ENCODE assay signal across 9 cellular contexts in genomic region chr4:128573781-128574508, GRCh38.
A peak's percentile ranks its signal among the peaks of the same experiment; 100 is the strongest.
DNase-seq lines count a peak whose midpoint lies in the region; ATAC-seq, FAIRE-seq and TF ChIP-seq lines count a peak whose summit lies in the region.
"Had no signal": no experiment of that assay in that cellular context is flagged by ENCODE, and none has a peak within 500 bp of the region (broad histone marks: within the 10 kb centered on the region; RNA-seq: fewer than 3 reads in every experiment).

No MANE protein-coding gene starts in this region.

- H3K4me1 ChIP-seq in HUES64 (ENCODE audit: insufficient read depth, low read length) (peaks cover 41% of the 10 kb centered on the region), endothelial cell of umbilical vein (ENCODE audit: control insufficient read depth, extremely low read depth, insufficient read depth, low read length) (peaks cover 38% of the 10 kb centered on the region), lung (ENCODE audit: control insufficient read depth in 2 of 2, insufficient read depth in 2 of 2, low read length in 2 of 2) (peaks cover 3 to 17% of the 10 kb centered on the region in 2 donors)

- BruUV-seq in endothelial cell of umbilical vein (replicated peaks; lab: Mats Ljungman, UMichigan): no TSS peak

- H3K27me3 ChIP-seq in HUES64 (ENCODE audit: insufficient read depth, low read length): no peaks in the 10 kb centered on the region
- H3K27me3 ChIP-seq in endothelial cell of umbilical vein (ENCODE audit: control insufficient read depth in 2 of 2, insufficient read depth in 2 of 2, low read length in 2 of 2): no peaks in the 10 kb centered on the region
- H3K27me3 ChIP-seq in lung (ENCODE audit: control insufficient read depth, insufficient read depth): no peaks in the 10 kb centered on the region

- no peak for TF ChIP-seq CTCF in AG04449 (IDR thresholded peaks at IDR 0.05; ENCODE audit: insufficient read depth, low read length, missing control alignments)
- TF ChIP-seq CTCF in endothelial cell of umbilical vein (IDR thresholded peaks at IDR 0.05; ENCODE audit: extremely low read depth in 1 of 2, insufficient read depth in 1 of 2, low read depth in 1 of 2, low read length in 2 of 2): no peak
- TF ChIP-seq CTCF in lung (IDR thresholded peaks at IDR 0.05; ENCODE audit: control extremely low read depth, extremely low read depth): no peak

- DNase-seq in AG04449 (ENCODE audit: low read depth, low spot score) (peak; percentile 91), endothelial cell of umbilical vein (ENCODE audit: low read depth, low spot score) (no peak), lung (ENCODE audit: low spot score) (no peak), HK-2 (ENCODE audit: unreplicated experiment) (no peak), SKM-1 treated with dmso at 0.1 percent for 144 hours (lab: John Stamatoyannopoulos, UW; ENCODE audit: unreplicated experiment) (no peak), DMS114 treated with DMSO at 0.1 percent for 48 hours (lab: John Stamatoyannopoulos, UW; ENCODE audit: unreplicated experiment) (no peak), NOMO-1 treated with DMSO at 0.1 percent for 48 hours (lab: John Stamatoyannopoulos, UW; ENCODE audit: unreplicated experiment) (no peak)

- CTCF ChIA-PET in AG04449 (lab: Yijun Ruan, JAX): interaction anchor here (0.7 to 3.3 kb wide), 27 partner anchors 11 to 334 kb away, joined by 3 to 26 read pairs (median 5); partner anchors contain the start of gene JADE1
- CTCF ChIA-PET in endothelial cell of umbilical vein (lab: Charles Lee): interaction anchor here (1.1 to 5.1 kb wide), 9 partner anchors 10 to 288 kb away, joined by 4 to 47 read pairs (median 7); partner anchors contain the start of gene JADE1

- intact Hi-C loops in endothelial cell of umbilical vein (cut with micrococcal nuclease): loop anchor here (1.0 to 5.0 kb wide), 7 partner anchors 27 to 382 kb away; partner anchors contain the start of genes JADE1 and PGRMC2

- H3K36me3 ChIP-seq in HUES64 (ENCODE audit: insufficient read depth, low read length) (no peaks in the 10 kb centered on the region), endothelial cell of umbilical vein (ENCODE audit: control insufficient read depth in 2 of 2, extremely low read depth in 1 of 2, insufficient read depth in 2 of 2, low read length in 2 of 2) (no peaks in the 10 kb centered on the region), lung (ENCODE audit: control insufficient read depth in 2 of 2, insufficient read depth in 2 of 2, low read length in 2 of 2) (no peaks in the 10 kb centered on the region)
- H3K36me3 ChIP-seq: HAP-1 had no signal

- H3K27ac ChIP-seq in HUES64 (ENCODE audit: low read depth, low read length): peak overlapping the region; percentile 11; the same call in 1 of the 2 replicates
- peak overlapping the region; percentile 22 for H3K27ac ChIP-seq in endothelial cell of umbilical vein (ENCODE audit: insufficient read depth, low read depth, low read length)
- H3K27ac ChIP-seq in lung (ENCODE audit: low read depth in 1 of 2, low read length in 1 of 2): peak overlapping the region in 1 of 2 donors; percentile 62

- H3K4me3 ChIP-seq in AG04449 (ENCODE audit: low read depth, low read length) (no peak overlapping the region), HUES64 (ENCODE audit: low read length) (no peak overlapping the region), endothelial cell of umbilical vein (replicated peaks in 1 of 3; ENCODE audit: insufficient read depth in 1 of 3, low read depth in 1 of 3, low read length in 3 of 3) (no peak overlapping the region), lung (no peak overlapping the region)
- H3K4me3 ChIP-seq: HAP-1 had no signal

- 0 out of 2 replicates have a peak, but pooled peaks cover 2% of the 10 kb centered on the region for H3K9me3 ChIP-seq in HUES64 (ENCODE audit: insufficient read depth, low read depth, low read length)
- no peaks in the 10 kb centered on the region for H3K9me3 ChIP-seq in endothelial cell of umbilical vein (replicated peaks; ENCODE audit: control insufficient read depth, insufficient read depth, low read length)
- H3K9me3 ChIP-seq in lung (ENCODE audit: control insufficient read depth in 2 of 2, insufficient read depth in 1 of 2, low read length in 1 of 2): no peaks in the 10 kb centered on the region
- H3K9me3 ChIP-seq: HAP-1 had no signal

- peak; percentile 31 for ATAC-seq in lung (ENCODE audit: insufficient read depth, low FRiP score)

- H2AFZ ChIP-seq in endothelial cell of umbilical vein (ENCODE audit: low read depth, low read length): no peak overlapping the region

- no peak for TF ChIP-seq POLR2A in endothelial cell of umbilical vein (IDR thresholded peaks at IDR 0.05; ENCODE audit: low read depth, low read length)

- H3K9ac ChIP-seq in HUES64 (ENCODE audit: low read depth, low read length): no peak overlapping the region
- H3K9ac ChIP-seq in endothelial cell of umbilical vein (replicated peaks; ENCODE audit: extremely low read depth, insufficient read depth, low read length): no peak overlapping the region

- H3K79me2 ChIP-seq in endothelial cell of umbilical vein (ENCODE audit: control insufficient read depth, insufficient read depth, low read length): no peaks in the 10 kb centered on the region

- FAIRE-seq in endothelial cell of umbilical vein (lab: Jason Lieb, UNC): no peak

- dilution Hi-C loops in endothelial cell of umbilical vein (cut with MboI; ENCODE audit: extremely low pct_ligation_motif_present, low sequenced_read_pairs): no loop called here

- POLR2A ChIA-PET in AG04449 (lab: Yijun Ruan, JAX): interaction anchor here (0.6 to 1.2 kb wide), 2 partner anchors 236 to 238 kb away, joined by 3 to 4 read pairs; no protein-coding TSS in a partner anchor
- POLR2A ChIA-PET in endothelial cell of umbilical vein (lab: Charles Lee): no interaction called here

- no peak overlapping the region for H3K4me2 ChIP-seq in endothelial cell of umbilical vein (ENCODE audit: insufficient read depth, low read length)

- 88% methylated on average over 4 of the region's 4 CpGs for WGBS in HUES64
- WGBS in lung, 2 donors: 69 to 83% methylated on average over 4 of the region's 4 CpGs

- no peaks in the 10 kb centered on the region for H3K9me1 ChIP-seq in endothelial cell of umbilical vein (replicated peaks; ENCODE audit: control insufficient read depth, extremely low read depth, insufficient read depth, low read length)

- H4K20me1 ChIP-seq in endothelial cell of umbilical vein (replicated peaks; ENCODE audit: control insufficient read depth, extremely low read depth, insufficient read depth, low read length): no peaks in the 10 kb centered on the region

TF ChIP-seq in endothelial cell of umbilical vein, 7 proteins besides CTCF, POLR2A, EP300 and RAD21:
- TF ChIP-seq GATA2 (IDR thresholded peaks at IDR 0.05; ENCODE audit: insufficient read depth, insufficient read length, low read depth, low read length): no peak
- TF ChIP-seq JUN (IDR thresholded peaks at IDR 0.05; ENCODE audit: borderline replicate concordance, insufficient read depth, insufficient read length, low read depth): no peak
- TF ChIP-seq EZH2 (IDR thresholded peaks at IDR 0.05; ENCODE audit: borderline replicate concordance, low read depth, low read length, severe bottlenecking): no peak
